In the genomic region with DNA sequence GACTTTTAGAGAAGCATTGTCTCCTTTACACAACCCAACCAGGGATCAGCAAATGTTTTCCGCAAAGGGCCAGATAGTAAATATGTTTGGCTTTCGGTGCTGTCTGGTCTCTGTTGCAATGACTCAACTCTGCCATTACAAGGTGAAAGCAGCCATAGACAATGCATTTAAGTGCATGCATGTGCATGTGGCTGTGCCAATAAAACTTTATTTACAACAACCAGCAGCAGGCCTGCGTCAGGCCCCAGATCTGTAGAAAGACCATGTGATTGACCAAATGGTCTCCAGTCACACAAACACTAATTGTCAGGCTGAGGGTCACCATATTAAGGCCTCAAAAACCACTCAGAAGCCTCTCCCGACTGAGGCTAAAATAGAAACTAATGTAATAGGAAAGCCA, we compare ENCODE assay signal across 2 cellular contexts.
TF ChIP-seq lines count a peak whose summit lies in the region.

No MANE protein-coding gene starts in this region.

TF ChIP-seq in HepG2, 621 proteins besides CTCF, POLR2A, EP300 and RAD21:
- TF ChIP-seq, protein P1, sequence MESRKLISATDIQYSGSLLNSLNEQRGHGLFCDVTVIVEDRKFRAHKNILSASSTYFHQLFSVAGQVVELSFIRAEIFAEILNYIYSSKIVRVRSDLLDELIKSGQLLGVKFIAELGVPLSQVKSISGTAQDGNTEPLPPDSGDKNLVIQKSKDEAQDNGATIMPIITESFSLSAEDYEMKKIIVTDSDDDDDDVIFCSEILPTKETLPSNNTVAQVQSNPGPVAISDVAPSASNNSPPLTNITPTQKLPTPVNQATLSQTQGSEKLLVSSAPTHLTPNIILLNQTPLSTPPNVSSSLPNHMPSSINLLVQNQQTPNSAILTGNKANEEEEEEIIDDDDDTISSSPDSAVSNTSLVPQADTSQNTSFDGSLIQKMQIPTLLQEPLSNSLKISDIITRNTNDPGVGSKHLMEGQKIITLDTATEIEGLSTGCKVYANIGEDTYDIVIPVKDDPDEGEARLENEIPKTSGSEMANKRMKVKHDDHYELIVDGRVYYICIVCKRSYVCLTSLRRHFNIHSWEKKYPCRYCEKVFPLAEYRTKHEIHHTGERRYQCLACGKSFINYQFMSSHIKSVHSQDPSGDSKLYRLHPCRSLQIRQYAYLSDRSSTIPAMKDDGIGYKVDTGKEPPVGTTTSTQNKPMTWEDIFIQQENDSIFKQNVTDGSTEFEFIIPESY (CRISPR knock-in tag; IDR thresholded peaks at IDR 0.05): peak; percentile 23; the same call in 1 of the 2 replicates
- TF ChIP-seq ZNF205 (CRISPR knock-in tag; IDR thresholded peaks at IDR 0.05): no peak
- TF ChIP-seq, protein P2, sequence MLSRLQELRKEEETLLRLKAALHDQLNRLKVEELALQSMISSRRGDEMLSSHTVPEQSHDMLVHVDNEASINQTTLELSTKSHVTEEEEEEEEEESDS (CRISPR knock-in tag; IDR thresholded peaks at IDR 0.05; ENCODE audit: borderline replicate concordance): no peak
- TF ChIP-seq, protein P3, sequence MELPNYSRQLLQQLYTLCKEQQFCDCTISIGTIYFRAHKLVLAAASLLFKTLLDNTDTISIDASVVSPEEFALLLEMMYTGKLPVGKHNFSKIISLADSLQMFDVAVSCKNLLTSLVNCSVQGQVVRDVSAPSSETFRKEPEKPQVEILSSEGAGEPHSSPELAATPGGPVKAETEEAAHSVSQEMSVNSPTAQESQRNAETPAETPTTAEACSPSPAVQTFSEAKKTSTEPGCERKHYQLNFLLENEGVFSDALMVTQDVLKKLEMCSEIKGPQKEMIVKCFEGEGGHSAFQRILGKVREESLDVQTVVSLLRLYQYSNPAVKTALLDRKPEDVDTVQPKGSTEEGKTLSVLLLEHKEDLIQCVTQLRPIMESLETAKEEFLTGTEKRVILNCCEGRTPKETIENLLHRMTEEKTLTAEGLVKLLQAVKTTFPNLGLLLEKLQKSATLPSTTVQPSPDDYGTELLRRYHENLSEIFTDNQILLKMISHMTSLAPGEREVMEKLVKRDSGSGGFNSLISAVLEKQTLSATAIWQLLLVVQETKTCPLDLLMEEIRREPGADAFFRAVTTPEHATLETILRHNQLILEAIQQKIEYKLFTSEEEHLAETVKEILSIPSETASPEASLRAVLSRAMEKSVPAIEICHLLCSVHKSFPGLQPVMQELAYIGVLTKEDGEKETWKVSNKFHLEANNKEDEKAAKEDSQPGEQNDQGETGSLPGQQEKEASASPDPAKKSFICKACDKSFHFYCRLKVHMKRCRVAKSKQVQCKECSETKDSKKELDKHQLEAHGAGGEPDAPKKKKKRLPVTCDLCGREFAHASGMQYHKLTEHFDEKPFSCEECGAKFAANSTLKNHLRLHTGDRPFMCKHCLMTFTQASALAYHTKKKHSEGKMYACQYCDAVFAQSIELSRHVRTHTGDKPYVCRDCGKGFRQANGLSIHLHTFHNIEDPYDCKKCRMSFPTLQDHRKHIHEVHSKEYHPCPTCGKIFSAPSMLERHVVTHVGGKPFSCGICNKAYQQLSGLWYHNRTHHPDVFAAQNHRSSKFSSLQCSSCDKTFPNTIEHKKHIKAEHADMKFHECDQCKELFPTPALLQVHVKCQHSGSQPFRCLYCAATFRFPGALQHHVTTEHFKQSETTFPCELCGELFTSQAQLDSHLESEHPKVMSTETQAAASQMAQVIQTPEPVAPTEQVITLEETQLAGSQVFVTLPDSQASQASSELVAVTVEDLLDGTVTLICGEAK (IDR thresholded peaks at IDR 0.05): peak; percentile 95
- TF ChIP-seq, protein P3 (CRISPR knock-in tag; IDR thresholded peaks at IDR 0.05): peak; percentile 100
- TF ChIP-seq, protein P4, sequence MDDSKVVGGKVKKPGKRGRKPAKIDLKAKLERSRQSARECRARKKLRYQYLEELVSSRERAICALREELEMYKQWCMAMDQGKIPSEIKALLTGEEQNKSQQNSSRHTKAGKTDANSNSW (CRISPR knock-in tag; IDR thresholded peaks at IDR 0.05; ENCODE audit: borderline replicate concordance): no peak
- TF ChIP-seq MATR3 (CRISPR knock-in tag; IDR thresholded peaks at IDR 0.05): no peak
- TF ChIP-seq RAD51 (IDR thresholded peaks at IDR 0.05; ENCODE audit: borderline replicate concordance): no peak
- no peak for TF ChIP-seq ZNF761 (CRISPR knock-in tag; conservative IDR thresholded peaks at IDR 0.05)
- no peak for TF ChIP-seq SOX13 (IDR thresholded peaks at IDR 0.05)
- TF ChIP-seq SOX13 (CRISPR knock-in tag; conservative IDR thresholded peaks at IDR 0.05 in 1 of 2, IDR thresholded peaks at IDR 0.05 in 1 of 2): 0 out of 4 replicates have a peak, but pooled peaks of 1 of the 2 experiments have one; percentile 14
- no peak for TF ChIP-seq ZNF567 (CRISPR knock-in tag; IDR thresholded peaks at IDR 0.05; ENCODE audit: borderline replicate concordance)

TF ChIP-seq in liver, 16 proteins besides CTCF, POLR2A, EP300 and RAD21 (continued from another document):
- TF ChIP-seq HNF4A (conservative IDR thresholded peaks at IDR 0.05) (no peak), JUND (IDR thresholded peaks at IDR 0.05) (no peak), SP1 (IDR thresholded peaks at IDR 0.05) (no peak)
- TF ChIP-seq, protein P5, sequence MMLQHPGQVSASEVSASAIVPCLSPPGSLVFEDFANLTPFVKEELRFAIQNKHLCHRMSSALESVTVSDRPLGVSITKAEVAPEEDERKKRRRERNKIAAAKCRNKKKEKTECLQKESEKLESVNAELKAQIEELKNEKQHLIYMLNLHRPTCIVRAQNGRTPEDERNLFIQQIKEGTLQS (IDR thresholded peaks at IDR 0.05): no peak
